25 cellular contexts compared by ENCODE assay signal in the genomic region with DNA sequence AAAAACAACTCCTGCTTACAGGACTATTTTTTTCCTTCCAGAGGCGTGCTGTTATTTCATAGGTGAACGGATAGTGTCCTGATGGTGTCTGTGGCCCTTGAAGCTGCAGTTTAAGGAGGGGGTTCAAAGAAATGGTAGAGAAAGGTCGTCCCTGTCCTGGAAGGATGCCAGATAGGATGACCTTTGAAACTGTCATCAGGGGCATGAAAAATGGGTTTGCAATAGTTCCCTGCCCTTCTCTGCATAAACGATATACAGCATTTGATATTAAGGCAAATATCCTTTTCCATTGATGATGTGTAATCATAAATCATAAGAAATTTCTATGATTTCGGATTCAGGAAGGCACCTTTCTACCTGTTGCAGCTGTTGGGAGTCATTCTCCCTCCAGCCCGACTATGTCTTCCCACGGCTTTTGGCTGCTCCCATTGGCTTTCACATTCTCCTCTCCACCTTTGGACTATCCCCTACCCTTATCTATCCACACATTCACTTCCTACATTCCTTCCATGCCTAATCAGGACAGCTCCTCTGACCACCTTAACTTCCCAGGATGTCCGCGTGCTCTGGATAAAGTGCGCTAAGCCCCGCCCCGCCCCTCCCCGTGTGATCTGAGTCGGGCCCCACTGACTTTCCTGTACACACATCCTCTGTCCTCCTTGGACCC.
DNase-seq lines count a peak whose midpoint lies in the region; ATAC-seq, FAIRE-seq and TF ChIP-seq lines count a peak whose summit lies in the region.
"Had no signal": no experiment of that assay in that cellular context is flagged by ENCODE, and none has a peak within 500 bp of the region (broad histone marks: within the 10 kb centered on the region; RNA-seq: fewer than 3 reads in every experiment).

No MANE protein-coding gene starts in this region.

- H3K27me3 Mint-ChIP-seq in WTC11 (ENCODE audit: low read depth): no peaks in the 10 kb centered on the region; the same call in 1 of the 2 replicates

- H2AFZ ChIP-seq in hepatocyte: no peak overlapping the region
- H2AFZ ChIP-seq: GM23338 had no signal

- H3K27ac ChIP-seq in heart left ventricle (peak overlapping the region in 1 of 12 donors; percentile 2), left ventricle myocardium inferior (replicated peaks) (no peak overlapping the region), hepatocyte (no peak overlapping the region), small intestine (ENCODE audit: low read depth in 1 of 2, low read length in 1 of 2) (no peak overlapping the region), testis (no peak overlapping the region), body of pancreas (no peak overlapping the region)
- H3K27ac ChIP-seq: BLaER1, HL-60, SK-N-MC had no signal

- CTCF ChIA-PET in WTC11 (lab: Charles Lee): no interaction called here

- H3K4me3 Mint-ChIP-seq in WTC11: no peak overlapping the region
- H3K4me3 Mint-ChIP-seq: CD8-positive, alpha-beta T cell; GM23338 had no signal

- 64 to 72% (median 67%) methylated on average over 14 of the region's 14 CpGs for WGBS in heart left ventricle, 4 donors
- WGBS in hepatocyte (ENCODE audit: low lambda C conversion rate, missing lambda C conversion rate): 63% methylated on average over 12 of the region's 14 CpGs
- WGBS in small intestine, 3 donors: 29 to 69% (median 44%) methylated on average over 14 of the region's 14 CpGs
- WGBS in testis, 2 donors: 81 to 93% methylated on average over 14 of the region's 14 CpGs
- WGBS in body of pancreas, 2 donors: 56 to 68% methylated on average over 14 of the region's 14 CpGs

- H3K36me3 ChIP-seq in heart left ventricle (peaks cover 0 to 13% (median 0%) of the 10 kb centered on the region in 9 donors), left ventricle myocardium inferior (no peaks in the 10 kb centered on the region), hepatocyte (replicated peaks; ENCODE audit: insufficient read depth, low read depth) (no peaks in the 10 kb centered on the region), small intestine (ENCODE audit: control insufficient read depth in 2 of 2, insufficient read depth in 2 of 2, low read length in 2 of 2) (no peaks in the 10 kb centered on the region), testis (ENCODE audit: low read depth, missing control alignments) (no peaks in the 10 kb centered on the region), body of pancreas (replicated peaks in 1 of 2; ENCODE audit: insufficient read depth in 1 of 2, low read depth in 2 of 2) (no peaks in the 10 kb centered on the region)
- H3K36me3 ChIP-seq: BLaER1 had no signal

- no peak for TF ChIP-seq CTCF in heart left ventricle (IDR thresholded peaks at IDR 0.05)
- no peak for TF ChIP-seq CTCF in left ventricle myocardium inferior (IDR thresholded peaks at IDR 0.05; ENCODE audit: borderline replicate concordance)
- TF ChIP-seq CTCF in WTC11 (IDR thresholded peaks at IDR 0.05): no peak
- TF ChIP-seq CTCF in hepatocyte (IDR thresholded peaks at IDR 0.05; ENCODE audit: poor library complexity): no peak
- TF ChIP-seq CTCF in testis (IDR thresholded peaks at IDR 0.05): no peak
- no peak for TF ChIP-seq CTCF in body of pancreas (IDR thresholded peaks at IDR 0.05)

- POLR2A ChIA-PET in WTC11 (lab: Charles Lee): no interaction called here

- H4K20me1 ChIP-seq in hepatocyte (ENCODE audit: insufficient read depth, poor library complexity, severe bottlenecking): no peaks in the 10 kb centered on the region
- H4K20me1 ChIP-seq: BLaER1 had no signal

- H3K4me3 ChIP-seq in heart left ventricle: no peak overlapping the region
- H3K4me3 ChIP-seq in left ventricle myocardium inferior: no peak overlapping the region
- no peak overlapping the region for H3K4me3 ChIP-seq in hepatocyte
- H3K4me3 ChIP-seq in small intestine (ENCODE audit: low read depth in 1 of 2, low read length in 2 of 2): peak overlapping the region in 1 of 2 donors; percentile 7
- no peak overlapping the region for H3K4me3 ChIP-seq in testis
- H3K4me3 ChIP-seq in body of pancreas: no peak overlapping the region
- H3K4me3 ChIP-seq: BLaER1, GM12878, GM23338, SK-N-MC had no signal

- H3K79me2 ChIP-seq in hepatocyte: no peaks in the 10 kb centered on the region

- H3K9me2 ChIP-seq in hepatocyte (replicated peaks; ENCODE audit: insufficient read depth): no peaks in the 10 kb centered on the region

- H3K9me3 ChIP-seq in heart left ventricle (no peaks in the 10 kb centered on the region), left ventricle myocardium inferior (replicated peaks) (no peaks in the 10 kb centered on the region), hepatocyte (ENCODE audit: low read depth) (no peaks in the 10 kb centered on the region), small intestine (ENCODE audit: control insufficient read depth, low read depth) (no peaks in the 10 kb centered on the region), testis (no peaks in the 10 kb centered on the region), body of pancreas (no peaks in the 10 kb centered on the region)
- H3K9me3 ChIP-seq: BLaER1 had no signal

- H3K27ac Mint-ChIP-seq in WTC11: no peak overlapping the region
- H3K27ac Mint-ChIP-seq: CD8-positive, alpha-beta T cell; GM23338 had no signal

- H3K4me1 ChIP-seq in heart left ventricle (peaks cover 0 to 48% (median 14%) of the 10 kb centered on the region in 12 donors), left ventricle myocardium inferior (peaks cover 33% of the 10 kb centered on the region), hepatocyte (ENCODE audit: insufficient read depth) (peaks cover 7% of the 10 kb centered on the region), small intestine (ENCODE audit: control insufficient read depth in 2 of 2, insufficient read depth in 1 of 2, low read depth in 1 of 2, low read length in 1 of 2) (peaks cover 0 to 7% of the 10 kb centered on the region in 2 donors), testis (no peaks in the 10 kb centered on the region), body of pancreas (peaks cover 4% of the 10 kb centered on the region)

- H3K36me3 Mint-ChIP-seq in WTC11: no peaks in the 10 kb centered on the region; the same call in 1 of the 2 replicates

- H3K4me1 Mint-ChIP-seq in WTC11: peaks cover 21% of the 10 kb centered on the region

- intact Hi-C loops in heart left ventricle (cut with DNase I) (no loop called here), left ventricle myocardium inferior (cut with micrococcal nuclease) (no loop called here), testis (cut with DNase I; ENCODE audit: low total_unique reads) (no loop called here), body of pancreas (cut with DNase I) (no loop called here)

- no peaks in the 10 kb centered on the region; the same call in 1 of the 2 replicates for H3K9me3 Mint-ChIP-seq in WTC11
- H3K9me3 Mint-ChIP-seq: CD8-positive, alpha-beta T cell; GM23338 had no signal

- DNase-seq in heart left ventricle: no peak
- no peak for DNase-seq in left ventricle myocardium inferior
- no peak for DNase-seq in WTC11 (ENCODE audit: low spot score)
- peak; percentile 72 for DNase-seq in hepatocyte (ENCODE audit: low spot score)
- peak; percentile 78 for DNase-seq in small intestine
- DNase-seq in testis: no peak
- no peak for DNase-seq in NCI-H1694 treated with DMSO at 0.1 percent for 48 hours (lab: John Stamatoyannopoulos, UW)
- no peak for DNase-seq in body of pancreas
- DNase-seq: 8988T; CD8-positive, alpha-beta T cell; DMS79 treated with DMSO at 0.1 percent for 48 hours; KG1; NCI-H1436; NCI-H2029 treated with DMSO at 0.1 percent for 48 hours; NCI-H2171 treated with DMSO at 0.1 percent for 48 hours; NCI-H774 had no signal

- TF ChIP-seq POLR2A in heart left ventricle (IDR thresholded peaks at IDR 0.05) (no peak), testis (IDR thresholded peaks at IDR 0.05) (no peak), body of pancreas (IDR thresholded peaks at IDR 0.05) (no peak)

- no peak overlapping the region for H3K4me2 ChIP-seq in hepatocyte
- H3K4me2 ChIP-seq: BLaER1, GM23338 had no signal

- FAIRE-seq in small intestine (lab: Jason Lieb, UNC): no peak
- FAIRE-seq: G401.6, GM12878, HTR-8/SVneo had no signal

- peak in 3 of 4 donors; percentile 50 to 69 (median 57) for ATAC-seq in heart left ventricle
- peak; percentile 62 for ATAC-seq in WTC11
- ATAC-seq in body of pancreas: no peak
- ATAC-seq: CD8-positive, alpha-beta T cell; GM12878; GM23338; HCT116; Panc1 had no signal

- H3K27me3 ChIP-seq in heart left ventricle (no peaks in the 10 kb centered on the region), left ventricle myocardium inferior (ENCODE audit: low read depth) (no peaks in the 10 kb centered on the region), hepatocyte (no peaks in the 10 kb centered on the region), small intestine (ENCODE audit: control insufficient read depth in 2 of 2, insufficient read depth in 2 of 2, low read length in 2 of 2) (no peaks in the 10 kb centered on the region), testis (no peaks in the 10 kb centered on the region), body of pancreas (no peaks in the 10 kb centered on the region)
- H3K27me3 ChIP-seq: BLaER1 had no signal

TF ChIP-seq in WTC11, 78 proteins besides CTCF, POLR2A, EP300 and RAD21 (continues in another document):
- TF ChIP-seq NFATC4 (CRISPR knock-in tag; IDR thresholded peaks at IDR 0.05) (no peak), JAZF1 (CRISPR knock-in tag; IDR thresholded peaks at IDR 0.05) (no peak), ZNF263 (CRISPR knock-in tag; IDR thresholded peaks at IDR 0.05; ENCODE audit: low read depth) (no peak), SP1 (CRISPR knock-in tag; conservative IDR thresholded peaks at IDR 0.05) (no peak)
- TF ChIP-seq, protein P1, sequence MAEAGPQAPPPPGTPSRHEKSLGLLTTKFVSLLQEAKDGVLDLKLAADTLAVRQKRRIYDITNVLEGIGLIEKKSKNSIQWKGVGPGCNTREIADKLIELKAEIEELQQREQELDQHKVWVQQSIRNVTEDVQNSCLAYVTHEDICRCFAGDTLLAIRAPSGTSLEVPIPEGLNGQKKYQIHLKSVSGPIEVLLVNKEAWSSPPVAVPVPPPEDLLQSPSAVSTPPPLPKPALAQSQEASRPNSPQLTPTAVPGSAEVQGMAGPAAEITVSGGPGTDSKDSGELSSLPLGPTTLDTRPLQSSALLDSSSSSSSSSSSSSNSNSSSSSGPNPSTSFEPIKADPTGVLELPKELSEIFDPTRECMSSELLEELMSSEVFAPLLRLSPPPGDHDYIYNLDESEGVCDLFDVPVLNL (CRISPR knock-in tag; IDR thresholded peaks at IDR 0.05; ENCODE audit: borderline replicate concordance, low read depth): no peak

Comparison
In these comparisons a context has a peak if more than half of its experiments do, and no peak if none do; other contexts are left out.
1. DNase-seq: peak in hepatocyte (single experiment) and small intestine (single experiment); none in heart left ventricle (0 of 5), left ventricle myocardium inferior (single experiment), WTC11 (single experiment), testis (single experiment), NCI-H1694 treated with DMSO at 0.1 percent for 48 hours (single experiment) and body of pancreas (0 of 4).